ENCODE assay signal across 15 cellular contexts in genomic region chr5:157049605-157050004, GRCh38. TPM values are rescaled to one million over a fixed set of nuclear protein-coding genes. Genes with fewer than 3 reads are reported as not detected.
DNase-seq lines count a peak whose midpoint lies in the region; TF ChIP-seq lines count a peak whose summit lies in the region.
"Had no signal": no experiment of that assay in that cellular context is flagged by ENCODE, and none has a peak within 500 bp of the region (broad histone marks: within the 10 kb centered on the region; RNA-seq: fewer than 3 reads in every experiment).

No MANE protein-coding gene starts in this region.

- intact Hi-C loops in activated CD4-positive, alpha-beta T cell treated with anti-CD3 and anti-CD28 coated beads, Interleukin-2, amount 10 ng/mL, durations not matched to agents 24 days and 14 days (cut with micrococcal nuclease) = no loop called here
- intact Hi-C loops in colonic mucosa (cut with DNase I) = no loop called here

- H3K36me3 ChIP-seq in HUES48 (ENCODE audit: control insufficient read depth, insufficient read depth, low read length) (no peaks in the 10 kb centered on the region), colonic mucosa (no peaks in the 10 kb centered on the region), neural progenitor cell (no peaks in the 10 kb centered on the region)
- H3K36me3 ChIP-seq: brain microvascular endothelial cell, left lung had no signal

- peak overlapping the region; percentile 77 for H3K27ac Mint-ChIP-seq in activated CD4-positive, alpha-beta T cell treated with anti-CD3 and anti-CD28 coated beads, Interleukin-2, amount 10 ng/mL, durations not matched to agents 24 days and 14 days
- H3K27ac Mint-ChIP-seq in neural progenitor cell = no peak overlapping the region

- H3K4me1 ChIP-seq in HUES48 (ENCODE audit: control insufficient read depth, insufficient read depth, low read length) (peaks cover 10% of the 10 kb centered on the region; the same call in 1 of the 2 replicates), colonic mucosa (no peaks in the 10 kb centered on the region), neural progenitor cell (no peaks in the 10 kb centered on the region)
- H3K4me1 ChIP-seq: left lung had no signal

- no peaks in the 10 kb centered on the region for H3F3A ChIP-seq in neural progenitor cell (ENCODE audit: low read depth)

- peak overlapping the region; percentile 7 for H2AFZ ChIP-seq in neural progenitor cell (replicated peaks)

- H3K27me3 Mint-ChIP-seq in activated CD4-positive, alpha-beta T cell treated with anti-CD3 and anti-CD28 coated beads, Interleukin-2, amount 10 ng/mL, durations not matched to agents 24 days and 14 days = no peaks in the 10 kb centered on the region
- peaks cover 2% of the 10 kb centered on the region for H3K27me3 Mint-ChIP-seq in neural progenitor cell (ENCODE audit: insufficient read depth, low read depth)

- H3K79me2 ChIP-seq in neural progenitor cell (ENCODE audit: low read depth) = no peaks in the 10 kb centered on the region

- H3K27me3 ChIP-seq in HUES48 (ENCODE audit: control insufficient read depth, insufficient read depth, low read length) = no peaks in the 10 kb centered on the region
- no peaks in the 10 kb centered on the region for H3K27me3 ChIP-seq in colonic mucosa
- H3K27me3 ChIP-seq in neural progenitor cell = no peaks in the 10 kb centered on the region
- H3K27me3 ChIP-seq: brain microvascular endothelial cell, left lung had no signal

- H3K9me3 ChIP-seq in HUES48 (ENCODE audit: control insufficient read depth, insufficient read depth, low read length) = no peaks in the 10 kb centered on the region
- H3K9me3 ChIP-seq in colonic mucosa = no peaks in the 10 kb centered on the region
- H3K9me3 ChIP-seq in neural progenitor cell (ENCODE audit: low read depth) = no peaks in the 10 kb centered on the region
- H3K9me3 ChIP-seq: left lung had no signal

- H3K27ac ChIP-seq in HUES48 (ENCODE audit: low read depth, low read length) = peak overlapping the region; percentile 71
- peak overlapping the region; percentile 70 for H3K27ac ChIP-seq in colonic mucosa
- no peak overlapping the region for H3K27ac ChIP-seq in neural progenitor cell
- H3K27ac ChIP-seq: brain microvascular endothelial cell, left lung had no signal

- DNase-seq in activated CD4-positive, alpha-beta T cell treated with anti-CD3 and anti-CD28 coated beads, Interleukin-2, amount 10 ng/mL, durations not matched to agents 24 days and 14 days = no peak
- no peak for DNase-seq in activated CD4-positive, alpha-beta T cell treated with anti-CD3 and anti-CD28 coated beads for 48 hours
- DNase-seq in colonic mucosa = no peak
- DNase-seq in neural progenitor cell (ENCODE audit: low spot score) = no peak
- no peak for DNase-seq in NCI-H2107 treated with DMSO at 0.1 percent for 48 hours (lab: John Stamatoyannopoulos, UW; ENCODE audit: unreplicated experiment)
- no peak for DNase-seq in NCI-H1694 treated with DMSO at 0.1 percent for 48 hours (lab: John Stamatoyannopoulos, UW)
- DNase-seq in GOT3 (lab: John Stamatoyannopoulos, UW) = no peak
- DNase-seq: activated CD4-positive, alpha-beta T cell treated with anti-CD3 and anti-CD28 coated beads for 1 hour; brain microvascular endothelial cell; left lung; NCI-H2107; stimulated activated CD4-positive, alpha-beta T cell treated with anti-CD3 and anti-CD28 coated beads, Interleukin-4, amount 100 ng/mL, for 1 hour had no signal

- peaks cover 5% of the 10 kb centered on the region for H3K9me3 Mint-ChIP-seq in activated CD4-positive, alpha-beta T cell treated with anti-CD3 and anti-CD28 coated beads, Interleukin-2, amount 10 ng/mL, durations not matched to agents 24 days and 14 days
- H3K9me3 Mint-ChIP-seq in neural progenitor cell = no peaks in the 10 kb centered on the region

- no peaks in the 10 kb centered on the region for H4K20me1 ChIP-seq in neural progenitor cell (ENCODE audit: low read depth)

- no peak overlapping the region for H3K4me2 ChIP-seq in neural progenitor cell

- peaks cover 51% of the 10 kb centered on the region for H3K36me3 Mint-ChIP-seq in activated CD4-positive, alpha-beta T cell treated with anti-CD3 and anti-CD28 coated beads, Interleukin-2, amount 10 ng/mL, durations not matched to agents 24 days and 14 days (ENCODE audit: low read depth)
- H3K36me3 Mint-ChIP-seq in neural progenitor cell = no peaks in the 10 kb centered on the region

- peak overlapping the region; percentile 75 for H3K4me3 Mint-ChIP-seq in activated CD4-positive, alpha-beta T cell treated with anti-CD3 and anti-CD28 coated beads, Interleukin-2, amount 10 ng/mL, durations not matched to agents 24 days and 14 days
- no peak overlapping the region for H3K4me3 Mint-ChIP-seq in neural progenitor cell

- H3K4me1 Mint-ChIP-seq in activated CD4-positive, alpha-beta T cell treated with anti-CD3 and anti-CD28 coated beads, Interleukin-2, amount 10 ng/mL, durations not matched to agents 24 days and 14 days = peaks cover 39% of the 10 kb centered on the region
- H3K4me1 Mint-ChIP-seq in neural progenitor cell = no peaks in the 10 kb centered on the region

- H3K4me3 ChIP-seq in HUES48 (ENCODE audit: low read depth, low read length) = no peak overlapping the region
- H3K4me3 ChIP-seq in colonic mucosa = no peak overlapping the region
- H3K4me3 ChIP-seq in neural progenitor cell = no peak overlapping the region
- H3K4me3 ChIP-seq: left lung had no signal

- H3K9ac ChIP-seq in HUES48 (ENCODE audit: low read depth, low read length) = no peak overlapping the region
- H3K9ac ChIP-seq in colonic mucosa (ENCODE audit: low read depth in 2 of 2, low read length in 2 of 2) = no peak overlapping the region
- H3K9ac ChIP-seq in neural progenitor cell = no peak overlapping the region

- TF ChIP-seq CTCF in colonic mucosa (IDR thresholded peaks at IDR 0.05) = no peak
- no peak for TF ChIP-seq CTCF in neural progenitor cell (IDR thresholded peaks at IDR 0.05)

RNA-seq across cellular contexts. Expression of gene HAVCR1, which starts 9.3 kb away (rescaled TPM):
- total RNA-seq in activated CD4-positive, alpha-beta T cell treated with anti-CD3 and anti-CD28 coated beads, Interleukin-2, amount 10 ng/mL, durations not matched to agents 24 days and 14 days = 1.6 and 2.2 TPM in 2 replicates
- total RNA-seq in colonic mucosa = 10 to 100 TPM in 1 of 2 donors, 1 to 10 TPM in 1; 7.1 to 27.7 TPM
- total RNA-seq in neural progenitor cell (ENCODE audit: low replicate concordance) = not detected in 2 replicates
- total RNA-seq: fibroblast of lung, RPMI7951 had no signal

RNA-seq across cellular contexts. Expression of gene HAVCR2, which starts 59.2 kb away (rescaled TPM):
- total RNA-seq in activated CD4-positive, alpha-beta T cell treated with anti-CD3 and anti-CD28 coated beads, Interleukin-2, amount 10 ng/mL, durations not matched to agents 24 days and 14 days = 70.0 and 73.1 TPM in 2 replicates
- total RNA-seq in colonic mucosa = 1 to 10 TPM; 1.3 to 3.1 TPM
- 0.19 and 0.37 TPM in 2 replicates for total RNA-seq in neural progenitor cell (ENCODE audit: low replicate concordance)

Comparison
In these comparisons a context has a peak if more than half of its experiments do, and no peak if none do; other contexts are left out.
1. RNA of gene HAVCR2, which starts 59.2 kb away (total RNA-seq): 70.0 to 73.1 TPM in activated CD4-positive, alpha-beta T cell treated with anti-CD3 and anti-CD28 coated beads, Interleukin-2, amount 10 ng/mL, durations not matched to agents 24 days and 14 days; 1.3 to 3.1 TPM in colonic mucosa and 0.19 to 0.37 TPM in neural progenitor cell; every median in the first group is over 10 times any median in the second.